Comparison of ENCODE assay signal across 17 cellular contexts in genomic region chr11:36057372-36058045, GRCh38.
DNase-seq lines count a peak whose midpoint lies in the region; ATAC-seq, FAIRE-seq and TF ChIP-seq lines count a peak whose summit lies in the region.
"Had no signal": no experiment of that assay in that cellular context is flagged by ENCODE, and none has a peak within 500 bp of the region (broad histone marks: within the 10 kb centered on the region; RNA-seq: fewer than 3 reads in every experiment).

No MANE protein-coding gene starts in this region.

- in situ Hi-C loops in HepG2 (cut with HindIII; ENCODE audit: extremely low pct_ligation_motif_present, low pct_unique_long_range_greater_than_20kb) = no loop called here

- no peaks in the 10 kb centered on the region for H3K36me3 ChIP-seq in liver (ENCODE audit: control insufficient read depth in 4 of 4, insufficient read depth in 3 of 4, low read depth in 1 of 4, low read length in 3 of 4)
- H3K36me3 ChIP-seq in HepG2 (replicated peaks in 1 of 2; ENCODE audit: control insufficient read depth in 1 of 2, insufficient read depth in 2 of 2, low read length in 2 of 2) = no peaks in the 10 kb centered on the region
- H3K36me3 ChIP-seq in right atrium auricular region = no peaks in the 10 kb centered on the region
- no peaks in the 10 kb centered on the region for H3K36me3 ChIP-seq in psoas muscle (ENCODE audit: insufficient read depth in 1 of 2, low read depth in 1 of 2)

- TF ChIP-seq POLR2A in HepG2 (IDR thresholded peaks at IDR 0.05; ENCODE audit: insufficient read depth in 1 of 2, low read depth in 2 of 2, low read length in 2 of 2) (no peak), H54 (IDR thresholded peaks at IDR 0.05; ENCODE audit: low read depth, low read length) (no peak)

- TF ChIP-seq RAD21 in liver (IDR thresholded peaks at IDR 0.05) (peak; percentile 34 to 35), HepG2 (CRISPR knock-in tag; IDR thresholded peaks at IDR 0.05) (no peak)

- no peaks in the 10 kb centered on the region for H3K27me3 ChIP-seq in liver (ENCODE audit: control insufficient read depth in 4 of 4, insufficient read depth in 4 of 4, low read length in 3 of 4)
- H3K27me3 ChIP-seq in HepG2 (ENCODE audit: control insufficient read depth in 1 of 2, insufficient read depth in 2 of 2, low read length in 2 of 2) = no peaks in the 10 kb centered on the region; a peak in 1 of 5 replicates
- no peaks in the 10 kb centered on the region for H3K27me3 ChIP-seq in right atrium auricular region
- no peaks in the 10 kb centered on the region for H3K27me3 ChIP-seq in psoas muscle (ENCODE audit: insufficient read depth in 3 of 3, low read length in 2 of 3)

- peak overlapping the region in 1 of 2 donors; percentile 71 for H3K27ac ChIP-seq in liver (ENCODE audit: low read depth in 1 of 2, low read length in 2 of 2)
- no peak overlapping the region for H3K27ac ChIP-seq in HepG2 (ENCODE audit: extremely low read length, insufficient read depth, low read length)
- peak overlapping the region in 1 of 2 donors; percentile 9 for H3K27ac ChIP-seq in right atrium auricular region
- H3K27ac ChIP-seq in psoas muscle = peak overlapping the region; percentile 40
- H3K27ac ChIP-seq: KMS-11, PC-9, SK-N-MC had no signal

- DNase-seq in HepG2 (ENCODE audit: low spot score) = no peak
- peak; percentile 72 for DNase-seq in right atrium auricular region (ENCODE audit: low spot score)
- DNase-seq in psoas muscle = peak; percentile 62 to 72
- DNase-seq in H54 (ENCODE audit: insufficient read length, low spot score) = no peak
- DNase-seq: activated CD8-positive, alpha-beta memory T cell treated with anti-CD3 and anti-CD28 coated beads, Interleukin-2, amount 50 U/mL, for 4 hours; NCI-H774; PC-9; T-helper 9 cell had no signal

- H3K4me1 ChIP-seq in liver (ENCODE audit: control insufficient read depth in 4 of 4, insufficient read depth in 4 of 4, low read length in 3 of 4) (no peaks in the 10 kb centered on the region), HepG2 (ENCODE audit: insufficient read depth, low read length) (no peaks in the 10 kb centered on the region), right atrium auricular region (no peaks in the 10 kb centered on the region), psoas muscle (no peaks in the 10 kb centered on the region)

- intact Hi-C loops in HepG2 (cut with micrococcal nuclease; ENCODE audit: unreplicated experiment) (no loop called here), psoas muscle (cut with DNase I) (loop anchor here in 1 of 2 donors (10.0 kb wide), 2 partner anchors 67 to 443 kb away; partner anchors contain the start of gene FJX1)

- H3K9ac ChIP-seq in liver (ENCODE audit: low read depth in 1 of 2, low read length in 2 of 2) (no peak overlapping the region), HepG2 (ENCODE audit: insufficient read depth, low read depth, low read length) (no peak overlapping the region)
- H3K9ac ChIP-seq: KMS-11 had no signal

- H3K9me3 ChIP-seq in liver (ENCODE audit: control insufficient read depth in 4 of 4, low read length in 3 of 4) (peaks cover 0 to 2% (median 0%) of the 10 kb centered on the region in 4 donors), HepG2 (ENCODE audit: low read length) (no peaks in the 10 kb centered on the region), right atrium auricular region (peaks cover 0 to 4% of the 10 kb centered on the region in 2 donors), psoas muscle (no peaks in the 10 kb centered on the region)

- no peaks in the 10 kb centered on the region for H3K79me2 ChIP-seq in HepG2 (ENCODE audit: insufficient read depth, low read length)

- ATAC-seq in HepG2 = no peak
- ATAC-seq in psoas muscle = peak; percentile 42 to 83 (median 68)
- no peak for ATAC-seq in GM21723 (IDR thresholded peaks at IDR 0.05; ENCODE audit: unreplicated experiment)
- ATAC-seq in HG03378 (IDR thresholded peaks at IDR 0.05; ENCODE audit: unreplicated experiment) = no peak
- ATAC-seq in HG02588 (IDR thresholded peaks at IDR 0.05; ENCODE audit: unreplicated experiment) = no peak
- ATAC-seq: GM12878; natural killer cell treated with Interleukin-12 subunit alpha and Interleukin-12 subunit beta and Interleukin-15 and Interleukin-18, amount 100 ng/mL, for 72 hours had no signal

- no peak overlapping the region for H3K4me2 ChIP-seq in HepG2 (ENCODE audit: low read depth, low read length)
- H3K4me2 ChIP-seq: KMS-11, PC-9 had no signal

- H3K4me3 ChIP-seq in liver (ENCODE audit: low read depth in 1 of 3, low read length in 3 of 3) (no peak overlapping the region), HepG2 (replicated peaks in 1 of 3; ENCODE audit: insufficient read depth in 1 of 3, low read depth in 2 of 3, low read length in 3 of 3) (no peak overlapping the region), right atrium auricular region (no peak overlapping the region), psoas muscle (no peak overlapping the region)
- H3K4me3 ChIP-seq: GM12878, PC-9, SK-N-MC, skin epidermis had no signal

- H2AFZ ChIP-seq in HepG2 (ENCODE audit: low read length) = no peak overlapping the region
- H2AFZ ChIP-seq: PC-9 had no signal

- WGBS in liver = 73% methylated on average over 9 of the region's 9 CpGs
- WGBS in HepG2 (ENCODE audit: low lambda C conversion rate) = 11% methylated on average over 9 of the region's 9 CpGs
- WGBS in psoas muscle, 3 donors = 60 to 71% (median 61%) methylated on average over 9 of the region's 9 CpGs

- FAIRE-seq in HepG2 (lab: Jason Lieb, UNC) (no peak), H54 (lab: Jason Lieb, UNC) (no peak)
- FAIRE-seq: GM12878 had no signal

- CTCF ChIA-PET in HepG2 (lab: Yijun Ruan, JAX; ENCODE audit: low intra/inter-chr PET ratio, low total read pairs) = no interaction called here

- no peaks in the 10 kb centered on the region for H4K20me1 ChIP-seq in HepG2 (ENCODE audit: insufficient read depth, low read length)

- POLR2A ChIA-PET in HepG2 (lab: Yijun Ruan, JAX) = no interaction called here

- TF ChIP-seq EP300 in HepG2 (IDR thresholded peaks at IDR 0.05; ENCODE audit: low read depth in 2 of 2, low read length in 2 of 2) = no peak
- no peak for TF ChIP-seq EP300 in HepG2 (CRISPR knock-in tag; IDR thresholded peaks at IDR 0.05; ENCODE audit: borderline replicate concordance)

- BruUV-seq in HepG2 (replicated peaks; lab: Mats Ljungman, UMichigan) = no TSS peak

- TF ChIP-seq CTCF in liver (IDR thresholded peaks at IDR 0.05; ENCODE audit: low read depth, low read length, missing input control) = no peak
- no peak for TF ChIP-seq CTCF in HepG2 (CRISPR knock-in tag; IDR thresholded peaks at IDR 0.05)
- TF ChIP-seq CTCF in right atrium auricular region (IDR thresholded peaks at IDR 0.05) = no peak
- TF ChIP-seq CTCF in psoas muscle (IDR thresholded peaks at IDR 0.05) = no peak

TF ChIP-seq in liver, 16 proteins besides CTCF, POLR2A, EP300 and RAD21 (continues in another document):
- TF ChIP-seq SP1 (IDR thresholded peaks at IDR 0.05) (peak; percentile 29), JUND (IDR thresholded peaks at IDR 0.05) (no peak), NR2F2 (IDR thresholded peaks at IDR 0.05) (peak; percentile 95), HNF4A (conservative IDR thresholded peaks at IDR 0.05) (no peak), ATF3 (IDR thresholded peaks at IDR 0.05) (no peak), RXRA (IDR thresholded peaks at IDR 0.05) (peak in 1 of 2 donors; percentile 29), HNF4G (IDR thresholded peaks at IDR 0.05) (no peak), ZBTB33 (IDR thresholded peaks at IDR 0.05) (no peak)

TF ChIP-seq in HepG2, 621 proteins besides CTCF, POLR2A, EP300 and RAD21 (continues in another document):
- TF ChIP-seq ELF3 (CRISPR knock-in tag; IDR thresholded peaks at IDR 0.05) = no peak
- TF ChIP-seq ZNF138 (CRISPR knock-in tag; IDR thresholded peaks at IDR 0.05; ENCODE audit: low read depth) = no peak
- no peak for TF ChIP-seq MZF1 (CRISPR knock-in tag; IDR thresholded peaks at IDR 0.05; ENCODE audit: borderline replicate concordance)
- no peak for TF ChIP-seq ZNF552 (CRISPR knock-in tag; IDR thresholded peaks at IDR 0.05; ENCODE audit: borderline replicate concordance)
- no peak for TF ChIP-seq ZMAT5 (CRISPR knock-in tag; IDR thresholded peaks at IDR 0.05; ENCODE audit: borderline replicate concordance, low read depth)
- TF ChIP-seq EZH2 (conservative IDR thresholded peaks at IDR 0.05; ENCODE audit: low read depth, low read length) = no peak
- no peak for TF ChIP-seq IKZF5 (CRISPR knock-in tag; IDR thresholded peaks at IDR 0.05)
- TF ChIP-seq ZNF446 (CRISPR knock-in tag; IDR thresholded peaks at IDR 0.05) = no peak
- TF ChIP-seq GZF1 (CRISPR knock-in tag; IDR thresholded peaks at IDR 0.05) = no peak
- no peak for TF ChIP-seq RELA (CRISPR knock-in tag; IDR thresholded peaks at IDR 0.05)
- TF ChIP-seq RFX5 (IDR thresholded peaks at IDR 0.05; ENCODE audit: low read depth, low read length) = no peak
- TF ChIP-seq STAT5B (CRISPR knock-in tag; IDR thresholded peaks at IDR 0.05) = no peak
- no peak for TF ChIP-seq ZNF207 (IDR thresholded peaks at IDR 0.05; ENCODE audit: borderline replicate concordance)
- no peak for TF ChIP-seq ZNF101 (CRISPR knock-in tag; IDR thresholded peaks at IDR 0.05; ENCODE audit: borderline replicate concordance, low read depth)

Comparison
In these comparisons a context has a peak if more than half of its experiments do, and no peak if none do; other contexts are left out.
1. ATAC-seq: peak in psoas muscle (4 of 4); none in HepG2 (single experiment), GM21723 (single experiment), HG03378 (single experiment) and HG02588 (single experiment).
2. DNase-seq: peak in right atrium auricular region (single experiment) and psoas muscle (2 of 2); none in HepG2 (single experiment) and H54 (single experiment).